ENCODE assay signal across 1 cellular context in the genomic region with DNA sequence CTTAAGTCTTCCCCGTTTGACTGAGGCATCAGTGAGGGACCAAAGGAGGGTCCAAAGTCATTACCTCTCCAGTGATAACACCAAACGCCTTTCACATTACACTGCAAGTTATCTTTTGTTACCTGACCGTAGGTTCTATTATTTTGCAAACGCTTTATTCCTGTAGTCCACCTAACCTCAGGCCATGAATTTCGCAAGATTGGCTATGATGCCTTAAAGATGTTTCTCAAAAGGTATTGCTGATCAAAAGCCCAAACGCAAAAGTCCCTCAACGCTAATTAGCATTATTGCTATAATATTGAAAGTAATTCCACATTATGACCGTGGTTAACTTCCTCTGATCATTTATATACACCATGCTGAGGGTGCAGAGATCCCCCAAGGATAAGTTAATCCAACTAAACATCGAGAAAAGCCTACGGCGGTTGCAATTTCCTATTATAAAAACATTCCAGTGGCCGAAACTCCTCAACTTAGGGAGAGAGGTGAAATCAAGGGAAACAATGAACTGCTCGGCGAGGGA.
TF ChIP-seq lines count a peak whose summit lies in the region.

No MANE protein-coding gene starts in this region.

TF ChIP-seq in GM12878, 131 proteins besides CTCF, POLR2A, EP300 and RAD21:
- TF ChIP-seq, protein P1, sequence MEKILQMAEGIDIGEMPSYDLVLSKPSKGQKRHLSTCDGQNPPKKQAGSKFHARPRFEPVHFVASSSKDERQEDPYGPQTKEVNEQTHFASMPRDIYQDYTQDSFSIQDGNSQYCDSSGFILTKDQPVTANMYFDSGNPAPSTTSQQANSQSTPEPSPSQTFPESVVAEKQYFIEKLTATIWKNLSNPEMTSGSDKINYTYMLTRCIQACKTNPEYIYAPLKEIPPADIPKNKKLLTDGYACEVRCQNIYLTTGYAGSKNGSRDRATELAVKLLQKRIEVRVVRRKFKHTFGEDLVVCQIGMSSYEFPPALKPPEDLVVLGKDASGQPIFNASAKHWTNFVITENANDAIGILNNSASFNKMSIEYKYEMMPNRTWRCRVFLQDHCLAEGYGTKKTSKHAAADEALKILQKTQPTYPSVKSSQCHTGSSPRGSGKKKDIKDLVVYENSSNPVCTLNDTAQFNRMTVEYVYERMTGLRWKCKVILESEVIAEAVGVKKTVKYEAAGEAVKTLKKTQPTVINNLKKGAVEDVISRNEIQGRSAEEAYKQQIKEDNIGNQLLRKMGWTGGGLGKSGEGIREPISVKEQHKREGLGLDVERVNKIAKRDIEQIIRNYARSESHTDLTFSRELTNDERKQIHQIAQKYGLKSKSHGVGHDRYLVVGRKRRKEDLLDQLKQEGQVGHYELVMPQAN (conservative IDR thresholded peaks at IDR 0.05) = no peak
- TF ChIP-seq POLR2AphosphoS2 (IDR thresholded peaks at IDR 0.05; ENCODE audit: low read depth, low read length) (no peak), NR2C1 (IDR thresholded peaks at IDR 0.05) (no peak), CEBPB (IDR thresholded peaks at IDR 0.05; ENCODE audit: borderline replicate concordance in 1 of 2, low read depth in 2 of 2, low read length in 2 of 2) (no peak)
- TF ChIP-seq, protein P2, sequence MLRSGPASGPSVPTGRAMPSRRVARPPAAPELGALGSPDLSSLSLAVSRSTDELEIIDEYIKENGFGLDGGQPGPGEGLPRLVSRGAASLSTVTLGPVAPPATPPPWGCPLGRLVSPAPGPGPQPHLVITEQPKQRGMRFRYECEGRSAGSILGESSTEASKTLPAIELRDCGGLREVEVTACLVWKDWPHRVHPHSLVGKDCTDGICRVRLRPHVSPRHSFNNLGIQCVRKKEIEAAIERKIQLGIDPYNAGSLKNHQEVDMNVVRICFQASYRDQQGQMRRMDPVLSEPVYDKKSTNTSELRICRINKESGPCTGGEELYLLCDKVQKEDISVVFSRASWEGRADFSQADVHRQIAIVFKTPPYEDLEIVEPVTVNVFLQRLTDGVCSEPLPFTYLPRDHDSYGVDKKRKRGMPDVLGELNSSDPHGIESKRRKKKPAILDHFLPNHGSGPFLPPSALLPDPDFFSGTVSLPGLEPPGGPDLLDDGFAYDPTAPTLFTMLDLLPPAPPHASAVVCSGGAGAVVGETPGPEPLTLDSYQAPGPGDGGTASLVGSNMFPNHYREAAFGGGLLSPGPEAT (IDR thresholded peaks at IDR 0.05; ENCODE audit: low read depth) = no peak
- TF ChIP-seq, protein P3, sequence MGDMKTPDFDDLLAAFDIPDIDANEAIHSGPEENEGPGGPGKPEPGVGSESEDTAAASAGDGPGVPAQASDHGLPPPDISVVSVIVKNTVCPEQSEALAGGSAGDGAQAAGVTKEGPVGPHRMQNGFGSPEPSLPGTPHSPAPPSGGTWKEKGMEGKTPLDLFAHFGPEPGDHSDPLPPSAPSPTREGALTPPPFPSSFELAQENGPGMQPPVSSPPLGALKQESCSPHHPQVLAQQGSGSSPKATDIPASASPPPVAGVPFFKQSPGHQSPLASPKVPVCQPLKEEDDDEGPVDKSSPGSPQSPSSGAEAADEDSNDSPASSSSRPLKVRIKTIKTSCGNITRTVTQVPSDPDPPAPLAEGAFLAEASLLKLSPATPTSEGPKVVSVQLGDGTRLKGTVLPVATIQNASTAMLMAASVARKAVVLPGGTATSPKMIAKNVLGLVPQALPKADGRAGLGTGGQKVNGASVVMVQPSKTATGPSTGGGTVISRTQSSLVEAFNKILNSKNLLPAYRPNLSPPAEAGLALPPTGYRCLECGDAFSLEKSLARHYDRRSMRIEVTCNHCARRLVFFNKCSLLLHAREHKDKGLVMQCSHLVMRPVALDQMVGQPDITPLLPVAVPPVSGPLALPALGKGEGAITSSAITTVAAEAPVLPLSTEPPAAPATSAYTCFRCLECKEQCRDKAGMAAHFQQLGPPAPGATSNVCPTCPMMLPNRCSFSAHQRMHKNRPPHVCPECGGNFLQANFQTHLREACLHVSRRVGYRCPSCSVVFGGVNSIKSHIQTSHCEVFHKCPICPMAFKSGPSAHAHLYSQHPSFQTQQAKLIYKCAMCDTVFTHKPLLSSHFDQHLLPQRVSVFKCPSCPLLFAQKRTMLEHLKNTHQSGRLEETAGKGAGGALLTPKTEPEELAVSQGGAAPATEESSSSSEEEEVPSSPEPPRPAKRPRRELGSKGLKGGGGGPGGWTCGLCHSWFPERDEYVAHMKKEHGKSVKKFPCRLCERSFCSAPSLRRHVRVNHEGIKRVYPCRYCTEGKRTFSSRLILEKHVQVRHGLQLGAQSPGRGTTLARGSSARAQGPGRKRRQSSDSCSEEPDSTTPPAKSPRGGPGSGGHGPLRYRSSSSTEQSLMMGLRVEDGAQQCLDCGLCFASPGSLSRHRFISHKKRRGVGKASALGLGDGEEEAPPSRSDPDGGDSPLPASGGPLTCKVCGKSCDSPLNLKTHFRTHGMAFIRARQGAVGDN (IDR thresholded peaks at IDR 0.05) = no peak
- TF ChIP-seq, protein P4, sequence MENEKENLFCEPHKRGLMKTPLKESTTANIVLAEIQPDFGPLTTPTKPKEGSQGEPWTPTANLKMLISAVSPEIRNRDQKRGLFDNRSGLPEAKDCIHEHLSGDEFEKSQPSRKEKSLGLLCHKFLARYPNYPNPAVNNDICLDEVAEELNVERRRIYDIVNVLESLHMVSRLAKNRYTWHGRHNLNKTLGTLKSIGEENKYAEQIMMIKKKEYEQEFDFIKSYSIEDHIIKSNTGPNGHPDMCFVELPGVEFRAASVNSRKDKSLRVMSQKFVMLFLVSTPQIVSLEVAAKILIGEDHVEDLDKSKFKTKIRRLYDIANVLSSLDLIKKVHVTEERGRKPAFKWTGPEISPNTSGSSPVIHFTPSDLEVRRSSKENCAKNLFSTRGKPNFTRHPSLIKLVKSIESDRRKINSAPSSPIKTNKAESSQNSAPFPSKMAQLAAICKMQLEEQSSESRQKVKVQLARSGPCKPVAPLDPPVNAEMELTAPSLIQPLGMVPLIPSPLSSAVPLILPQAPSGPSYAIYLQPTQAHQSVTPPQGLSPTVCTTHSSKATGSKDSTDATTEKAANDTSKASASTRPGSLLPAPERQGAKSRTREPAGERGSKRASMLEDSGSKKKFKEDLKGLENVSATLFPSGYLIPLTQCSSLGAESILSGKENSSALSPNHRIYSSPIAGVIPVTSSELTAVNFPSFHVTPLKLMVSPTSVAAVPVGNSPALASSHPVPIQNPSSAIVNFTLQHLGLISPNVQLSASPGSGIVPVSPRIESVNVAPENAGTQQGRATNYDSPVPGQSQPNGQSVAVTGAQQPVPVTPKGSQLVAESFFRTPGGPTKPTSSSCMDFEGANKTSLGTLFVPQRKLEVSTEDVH (IDR thresholded peaks at IDR 0.05; ENCODE audit: low read depth, partially characterized antibody) = no peak
